In the genomic region with DNA sequence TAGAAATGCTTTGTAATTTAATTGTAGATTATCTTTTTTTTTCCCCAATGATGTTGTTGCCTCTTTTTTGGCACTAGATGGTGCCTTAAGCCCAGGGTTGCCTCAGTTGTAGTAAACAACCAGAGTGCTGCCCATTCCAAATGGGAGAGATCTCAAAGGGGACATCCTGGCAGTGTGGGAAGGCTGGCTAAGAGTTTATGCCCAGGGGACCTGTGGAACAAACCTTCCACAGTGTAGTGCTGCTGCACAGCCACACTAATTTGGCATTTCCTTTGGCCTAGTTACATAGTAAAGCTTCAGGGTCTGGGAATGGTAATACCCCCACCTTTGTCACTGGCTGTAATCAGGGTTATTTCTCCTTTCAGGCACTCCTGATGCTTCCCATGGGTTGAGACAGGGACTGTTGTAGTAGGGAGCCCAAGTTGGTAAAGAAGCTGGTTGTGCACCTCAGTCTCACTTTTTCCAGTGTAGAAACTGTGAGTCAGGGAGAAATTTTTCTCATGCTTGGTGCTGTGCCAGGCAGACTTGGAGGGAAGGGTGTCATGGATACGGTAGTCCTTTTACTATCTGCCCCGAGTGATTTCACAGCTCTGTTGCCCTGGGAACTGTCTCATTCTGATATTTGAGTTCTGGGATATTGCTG, we compare ENCODE assay signal across 7 cellular contexts.
DNase-seq lines count a peak whose midpoint lies in the region; ATAC-seq and TF ChIP-seq lines count a peak whose summit lies in the region.

No MANE protein-coding gene starts in this region.

- intact Hi-C loops in HCT116 (cut with micrococcal nuclease) = loop anchor here (1.0 to 2.0 kb wide), 4 partner anchors 494 to 1089 kb away; no protein-coding TSS in a partner anchor

- peak overlapping the region; percentile 47 for H2AFZ ChIP-seq in HCT116 (ENCODE audit: low read depth, low read length, poor library complexity, severe bottlenecking)

- CTCF ChIA-PET in HCT116 (lab: Charles Lee) = interaction anchor here (1.1 to 2.2 kb wide), 2 partner anchors 717 to 989 kb away, joined by 3 to 9 read pairs; no protein-coding TSS in a partner anchor

- DNase-seq in HCT116 (ENCODE audit: low read depth, low spot score) = peak; percentile 49
- DNase-seq in glomerular endothelial cell (ENCODE audit: extremely low read depth, low read depth, low spot score) = peak; percentile 85
- no peak for DNase-seq in activated naive CD4-positive, alpha-beta T cell treated with anti-CD3 and anti-CD28 coated beads, Interleukin-2, amount 50 U/mL, for 16 hours
- DNase-seq in NCI-H1092 treated with DMSO at 0.1 percent for 48 hours (lab: John Stamatoyannopoulos, UW) = no peak

- H3K36me3 ChIP-seq in HCT116 (ENCODE audit: control insufficient read depth in 1 of 2, insufficient read depth in 2 of 2, low read length in 2 of 2) (no peaks in the 10 kb centered on the region), subcutaneous abdominal adipose tissue (ENCODE audit: control insufficient read depth in 5 of 5, insufficient read depth in 5 of 5, low read length in 5 of 5) (no peaks in the 10 kb centered on the region)

- peak; percentile 90 for ATAC-seq in HCT116
- ATAC-seq in SK-N-SH treated with all-trans-retinoic acid at 6 μM for 48 hours = peak; percentile 83
- no peak for ATAC-seq in GM18502 (IDR thresholded peaks at IDR 0.05; ENCODE audit: poor library complexity, unreplicated experiment)

- H3K27me3 ChIP-seq in HCT116 (ENCODE audit: insufficient read depth, low read length) = no peaks in the 10 kb centered on the region
- no peaks in the 10 kb centered on the region for H3K27me3 ChIP-seq in subcutaneous abdominal adipose tissue (ENCODE audit: control insufficient read depth in 5 of 5, insufficient read depth in 4 of 5, low read length in 5 of 5)

- RAD21 ChIA-PET in HCT116 (lab: Charles Lee; ENCODE audit: low non-redundant PET in 1 of 2, low total read pairs in 2 of 2, uncharacterized antibody in 2 of 2, unreplicated experiment in 2 of 2) = interaction anchor here (0.5 to 1.0 kb wide), 2 partner anchors 170 to 536 kb away, joined by 3 to 5 read pairs; no protein-coding TSS in a partner anchor

- no peaks in the 10 kb centered on the region for H3K79me2 ChIP-seq in HCT116 (ENCODE audit: insufficient read depth, low read length)

- peak; percentile 97 for TF ChIP-seq RAD21 in HCT116 (IDR thresholded peaks at IDR 0.05; ENCODE audit: low read depth)

- peak overlapping the region; percentile 24 for H3K9ac ChIP-seq in HCT116 (ENCODE audit: low read length)
- peak overlapping the region in 2 of 5 donors; percentile 49 to 62 for H3K9ac ChIP-seq in subcutaneous abdominal adipose tissue (ENCODE audit: low read length in 5 of 5)

- BruUV-seq in HCT116 (replicated peaks; lab: Mats Ljungman, UMichigan) = no TSS peak

- peaks cover 2 to 17% of the 10 kb centered on the region in 2 experiments; a peak in 3 of 4 replicates for H3K4me1 ChIP-seq in HCT116 (ENCODE audit: control insufficient read depth in 1 of 2, insufficient read depth in 2 of 2, low read length in 2 of 2)
- H3K4me1 ChIP-seq in subcutaneous abdominal adipose tissue (ENCODE audit: control insufficient read depth in 5 of 5, insufficient read depth in 5 of 5, low read length in 5 of 5) = peaks cover 7 to 26% (median 21%) of the 10 kb centered on the region in 5 donors

- H3K27ac ChIP-seq in HCT116 (ENCODE audit: low read depth, low read length) (no peak overlapping the region), subcutaneous abdominal adipose tissue (ENCODE audit: low read depth, low read length) (peak overlapping the region; percentile 74)

- peak overlapping the region; percentile 55 for H3K4me2 ChIP-seq in HCT116 (ENCODE audit: low read length)

- no peak for TF ChIP-seq POLR2A in HCT116 (IDR thresholded peaks at IDR 0.05; ENCODE audit: borderline replicate concordance, extremely low read depth, insufficient read depth, insufficient read length)

- H3K9me3 ChIP-seq in HCT116 (ENCODE audit: control insufficient read depth in 1 of 2, insufficient read depth in 1 of 2, low read depth in 1 of 2, low read length in 2 of 2) (no peaks in the 10 kb centered on the region; a peak in 1 of 4 replicates), subcutaneous abdominal adipose tissue (ENCODE audit: control insufficient read depth in 5 of 5, low read length in 5 of 5) (peaks cover 0 to 28% (median 13%) of the 10 kb centered on the region in 5 donors)

- no peaks in the 10 kb centered on the region for H4K20me1 ChIP-seq in HCT116 (ENCODE audit: insufficient read depth)

- H3K4me3 ChIP-seq in HCT116 (replicated peaks in 1 of 2; ENCODE audit: low read depth in 1 of 2, low read length in 2 of 2) = peak overlapping the region in 1 of 2 experiments; percentile 14; a peak in 1 of 4 replicates
- peak overlapping the region in 2 of 5 donors; percentile 24 to 26 for H3K4me3 ChIP-seq in subcutaneous abdominal adipose tissue (ENCODE audit: low read depth in 1 of 5, low read length in 5 of 5)

- H3K9me2 ChIP-seq in HCT116 (ENCODE audit: insufficient read depth) = no peaks in the 10 kb centered on the region

- POLR2A ChIA-PET in HCT116 (lab: Charles Lee) = interaction anchor here (1.5 kb wide), 1 partner anchor 45 kb away, joined by 3 read pairs; no protein-coding TSS in a partner anchor

- peak; percentile 47 to 80 (median 63); a peak in 5 of 6 replicates for TF ChIP-seq CTCF in HCT116 (IDR thresholded peaks at IDR 0.05 in 2 of 3, conservative IDR thresholded peaks at IDR 0.05 in 1 of 3; ENCODE audit: borderline replicate concordance in 1 of 3, insufficient read depth in 1 of 3, low read depth in 2 of 3, low read length in 2 of 3)

TF ChIP-seq in HCT116, 20 proteins besides CTCF, POLR2A, EP300 and RAD21:
- TF ChIP-seq POLR2AphosphoS5 (IDR thresholded peaks at IDR 0.05; ENCODE audit: low read depth, low read length) = peak; percentile 21; the same call in 1 of the 2 replicates
- TF ChIP-seq TCF7L2 (IDR thresholded peaks at IDR 0.05; ENCODE audit: borderline replicate concordance, extremely low read depth, insufficient read depth, insufficient read length) = no peak
- TF ChIP-seq SRF (IDR thresholded peaks at IDR 0.05; ENCODE audit: low read depth) = 0 out of 2 replicates have a peak, but pooled peaks have one; percentile 21
- TF ChIP-seq SP1 (IDR thresholded peaks at IDR 0.05; ENCODE audit: low read depth) = peak; percentile 47
- no peak for TF ChIP-seq CEBPB (IDR thresholded peaks at IDR 0.05; ENCODE audit: low read depth)
- TF ChIP-seq JUND (IDR thresholded peaks at IDR 0.05) = peak; percentile 70
- TF ChIP-seq CBX3 (IDR thresholded peaks at IDR 0.05; ENCODE audit: low read depth) = peak; percentile 64; the same call in 1 of the 2 replicates
- peak; percentile 72 for TF ChIP-seq FOSL1 (IDR thresholded peaks at IDR 0.05; ENCODE audit: low read depth)

TF ChIP-seq in SK-N-SH treated with all-trans-retinoic acid at 6 μM for 48 hours, 23 proteins besides CTCF, POLR2A, EP300 and RAD21:
- TF ChIP-seq GLIS3 (CRISPR knock-in tag; IDR thresholded peaks at IDR 0.05) = no peak
- no peak for TF ChIP-seq ZNF70 (CRISPR knock-in tag; IDR thresholded peaks at IDR 0.05)
- TF ChIP-seq PPARA (CRISPR knock-in tag; IDR thresholded peaks at IDR 0.05; ENCODE audit: borderline replicate concordance) = no peak
- TF ChIP-seq CSDC2 (CRISPR knock-in tag; IDR thresholded peaks at IDR 0.05) = no peak
- no peak for TF ChIP-seq ARNTL (CRISPR knock-in tag; IDR thresholded peaks at IDR 0.05; ENCODE audit: borderline replicate concordance, low read depth)
TF ChIP-seq in SK-N-SH treated with all-trans-retinoic acid at 6 μM for 48 hours: peak in this region for 0.

Comparison
In these comparisons a context has a peak if more than half of its experiments do, and no peak if none do; other contexts are left out.
1. DNase-seq: peak in HCT116 (single experiment) and glomerular endothelial cell (single experiment); none in activated naive CD4-positive, alpha-beta T cell treated with anti-CD3 and anti-CD28 coated beads, Interleukin-2, amount 50 U/mL, for 16 hours (single experiment) and NCI-H1092 treated with DMSO at 0.1 percent for 48 hours (single experiment).